Comparison of ENCODE assay signal across 9 cellular contexts in genomic region chr9:87667164-87667738, GRCh38. TPM values are rescaled to one million over a fixed set of nuclear protein-coding genes. Genes with fewer than 3 reads are reported as not detected.
DNase-seq lines count a peak whose midpoint lies in the region; ATAC-seq and TF ChIP-seq lines count a peak whose summit lies in the region.
"Had no signal": no experiment of that assay in that cellular context is flagged by ENCODE, and none has a peak within 500 bp of the region (broad histone marks: within the 10 kb centered on the region; RNA-seq: fewer than 3 reads in every experiment).

No MANE protein-coding gene starts in this region.

- peaks cover 7% of the 10 kb centered on the region for H3K9me3 ChIP-seq in WERI-Rb-1 (ENCODE audit: severe bottlenecking)
- peaks cover 0 to 3% (median 0%) of the 10 kb centered on the region in 4 donors for H3K9me3 ChIP-seq in right lobe of liver
- peaks cover 0 to 19% of the 10 kb centered on the region in 2 donors for H3K9me3 ChIP-seq in breast epithelium

- ATAC-seq in right lobe of liver (peak; percentile 20 to 47 (median 36)), GM18502 (IDR thresholded peaks at IDR 0.05; ENCODE audit: poor library complexity, unreplicated experiment) (no peak)

- H3K27me3 ChIP-seq in WERI-Rb-1 (ENCODE audit: insufficient read depth, low read depth, severe bottlenecking) (no peaks in the 10 kb centered on the region), right lobe of liver (no peaks in the 10 kb centered on the region), breast epithelium (peaks cover 0 to 21% of the 10 kb centered on the region in 2 donors)

- H3K27ac ChIP-seq in WERI-Rb-1 = no peak overlapping the region
- H3K27ac ChIP-seq in right lobe of liver = no peak overlapping the region
- H3K27ac ChIP-seq in breast epithelium = no peak overlapping the region

- intact Hi-C loops in right lobe of liver (cut with DNase I) = loop anchor here in 1 of 2 donors (10.0 kb wide), 1 partner anchor 332 kb away; no protein-coding TSS in a partner anchor
- intact Hi-C loops in breast epithelium (cut with DNase I; ENCODE audit: low total_unique reads) = loop anchor here (5.0 kb wide), 1 partner anchor 330 kb away; no protein-coding TSS in a partner anchor

- CTCF ChIA-PET in HEK293T (lab: Yijun Ruan, JAX) = no interaction called here

- 100% methylated on average over 2 of the region's 3 CpGs for WGBS in right lobe of liver (ENCODE audit: insufficient coverage, low coverage, low lambda C conversion rate, missing lambda C conversion rate)

- TF ChIP-seq POLR2A in right lobe of liver (IDR thresholded peaks at IDR 0.05) (no peak), breast epithelium (IDR thresholded peaks at IDR 0.05) (no peak)

- POLR2A ChIA-PET in HEK293T (lab: Yijun Ruan, JAX) = no interaction called here

- H3K4me3 ChIP-seq in WERI-Rb-1 (ENCODE audit: low read depth, low read length) (no peak overlapping the region), right lobe of liver (no peak overlapping the region), breast epithelium (no peak overlapping the region)

- peak; percentile 54 for TF ChIP-seq CTCF in WERI-Rb-1 (IDR thresholded peaks at IDR 0.05; ENCODE audit: low read depth, low read length)
- peak; percentile 20 to 44 (median 34) for TF ChIP-seq CTCF in right lobe of liver (IDR thresholded peaks at IDR 0.05)
- no peak for TF ChIP-seq CTCF in breast epithelium (IDR thresholded peaks at IDR 0.05)

- peaks cover 3% of the 10 kb centered on the region; the same call in 1 of the 2 replicates for H3K36me3 ChIP-seq in WERI-Rb-1
- peaks cover 0 to 14% (median 5%) of the 10 kb centered on the region in 4 donors for H3K36me3 ChIP-seq in right lobe of liver
- no peaks in the 10 kb centered on the region for H3K36me3 ChIP-seq in breast epithelium

- H3K4me1 ChIP-seq in right lobe of liver (no peaks in the 10 kb centered on the region), breast epithelium (no peaks in the 10 kb centered on the region)

- DNase-seq in EH (ENCODE audit: low read depth) = peak; percentile 22
- peak; percentile 45 for DNase-seq in HEK293T (ENCODE audit: extremely low spot score)
- DNase-seq in WERI-Rb-1 = peak; percentile 31
- DNase-seq in right lobe of liver = no peak
- DNase-seq in NCI-H1930 (lab: John Stamatoyannopoulos, UW) = no peak
- no peak for DNase-seq in breast epithelium (ENCODE audit: low spot score in 2 of 2)
- DNase-seq in NCI-H146 treated with DMSO at 0.1 percent for 48 hours (lab: John Stamatoyannopoulos, UW; ENCODE audit: unreplicated experiment) = no peak
- DNase-seq: NCI-H187 had no signal

TF ChIP-seq in HEK293T, 16 proteins besides CTCF, POLR2A, EP300 and RAD21:
- TF ChIP-seq FOXM1 (IDR thresholded peaks at IDR 0.05; ENCODE audit: borderline replicate concordance) (no peak), LEF1 (IDR thresholded peaks at IDR 0.05; ENCODE audit: borderline replicate concordance) (no peak), HDGF (IDR thresholded peaks at IDR 0.05; ENCODE audit: borderline replicate concordance) (no peak), CTBP1 (IDR thresholded peaks at IDR 0.05; ENCODE audit: borderline replicate concordance) (no peak), NFRKB (IDR thresholded peaks at IDR 0.05) (no peak), SP1 (IDR thresholded peaks at IDR 0.05) (no peak), L3MBTL2 (conservative IDR thresholded peaks at IDR 0.05) (no peak), ARNT (IDR thresholded peaks at IDR 0.05) (no peak), ZNF384 (IDR thresholded peaks at IDR 0.05) (no peak), BHLHE40 (IDR thresholded peaks at IDR 0.05; ENCODE audit: borderline replicate concordance) (no peak), FOXK2 (IDR thresholded peaks at IDR 0.05) (no peak), ELF4 (IDR thresholded peaks at IDR 0.05) (no peak), FOXA1 (IDR thresholded peaks at IDR 0.05) (no peak), SUZ12 (IDR thresholded peaks at IDR 0.05) (no peak), TARDBP (IDR thresholded peaks at IDR 0.05) (no peak), PKNOX1 (IDR thresholded peaks at IDR 0.05) (no peak)

RNA-seq across cellular contexts. Expression of gene CTSL, which starts 58.7 kb away (rescaled TPM):
- total RNA-seq in right lobe of liver (100 to 1,000 TPM; 135 to 221 (median 164) TPM), breast epithelium (100 to 1,000 TPM in 2 of 3 donors, 10 to 100 TPM in 1; 89.0 to 147 (median 134) TPM)

Comparison
In these comparisons a context has a peak if more than half of its experiments do, and no peak if none do; other contexts are left out.
1. DNase-seq: peak in EH (single experiment), HEK293T (single experiment) and WERI-Rb-1 (single experiment); none in right lobe of liver (0 of 3), NCI-H1930 (0 of 2), breast epithelium (0 of 2) and NCI-H146 treated with DMSO at 0.1 percent for 48 hours (single experiment).
2. CTCF ChIP-seq: peak in WERI-Rb-1 (single experiment) and right lobe of liver (4 of 4); none in breast epithelium (0 of 3).